23 cellular contexts compared by ENCODE assay signal in the genomic region with DNA sequence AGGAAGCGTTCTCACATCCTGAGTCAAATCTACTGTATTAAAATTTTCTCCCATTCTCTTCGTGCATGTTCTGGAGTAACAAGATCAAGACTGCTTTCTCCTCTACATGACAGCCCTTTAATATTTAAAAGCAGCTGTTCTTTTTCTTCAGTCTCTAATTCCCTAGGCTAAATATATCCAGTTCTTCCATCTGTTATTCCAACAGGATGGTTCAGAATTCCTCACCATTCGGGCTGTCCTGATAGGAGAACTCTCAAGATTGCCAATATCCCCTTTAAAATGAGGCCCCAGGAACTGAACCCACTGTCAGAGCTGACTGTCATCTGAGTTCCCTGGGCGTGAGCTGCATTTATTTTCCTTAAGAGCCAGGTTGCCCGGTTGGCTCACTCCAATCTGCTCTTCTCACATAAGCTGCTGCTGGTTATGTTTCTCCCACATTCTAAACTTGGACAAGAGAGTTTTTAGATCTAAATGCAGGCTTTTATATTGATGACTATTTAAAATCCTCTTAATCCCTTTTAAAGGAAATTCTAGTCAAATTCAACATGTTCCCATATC.
"Had no signal": no experiment of that assay in that cellular context is flagged by ENCODE, and none has a peak within 500 bp of the region (broad histone marks: within the 10 kb centered on the region; RNA-seq: fewer than 3 reads in every experiment).

No MANE protein-coding gene starts in this region.

- H3K4me3 Mint-ChIP-seq: activated B cell treated with CpG ODN at 0.5 μM for 24 hours; activated CD4-positive, alpha-beta memory T cell treated with anti-CD3 and anti-CD28 coated beads for 36 hours; activated CD4-positive, alpha-beta T cell treated with anti-CD3 and anti-CD28 coated beads, Interleukin-2, amount 10 ng/mL, durations not matched to agents 7 days and 5 days; activated naive CD8-positive, alpha-beta T cell treated with anti-CD3 and anti-CD28 coated beads, Interleukin-2, amount 50 U/mL, for 24 hours; activated T-cell treated with anti-CD3 and anti-CD28 coated beads, Interleukin-2, amount 50 U/mL, for 4 hours; central memory CD8-positive, alpha-beta T cell; T-helper 17 cell had no signal

- ATAC-seq: activated naive CD4-positive, alpha-beta T cell treated with anti-CD3 and anti-CD28 coated beads, Interleukin-2, amount 50 U/mL, for 72 hours; activated naive CD8-positive, alpha-beta T cell treated with anti-CD3 and anti-CD28 coated beads, Interleukin-2, amount 50 U/mL, for 24 hours; activated T-cell treated with anti-CD3 and anti-CD28 coated beads, Interleukin-2, amount 50 U/mL, for 4 hours; body of pancreas; T-helper 17 cell had no signal

- H3K9me3 Mint-ChIP-seq: activated CD4-positive, alpha-beta memory T cell treated with anti-CD3 and anti-CD28 coated beads for 36 hours; activated CD4-positive, alpha-beta T cell treated with anti-CD3 and anti-CD28 coated beads, Interleukin-2, amount 10 ng/mL, durations not matched to agents 7 days and 5 days; activated naive CD4-positive, alpha-beta T cell treated with anti-CD3 and anti-CD28 coated beads, Interleukin-2, amount 50 U/mL, for 72 hours; activated naive CD8-positive, alpha-beta T cell treated with anti-CD3 and anti-CD28 coated beads, Interleukin-2, amount 50 U/mL, for 24 hours; activated T-cell treated with anti-CD3 and anti-CD28 coated beads, Interleukin-2, amount 50 U/mL, for 4 hours; central memory CD8-positive, alpha-beta T cell had no signal

- H3K27me3 Mint-ChIP-seq: activated CD4-positive, alpha-beta T cell treated with anti-CD3 and anti-CD28 coated beads, Interleukin-2, amount 10 ng/mL, durations not matched to agents 7 days and 5 days; activated naive CD8-positive, alpha-beta T cell treated with anti-CD3 and anti-CD28 coated beads, Interleukin-2, amount 50 U/mL, for 24 hours had no signal

- H2AFZ ChIP-seq: PC-9 had no signal

- H3K9me3 ChIP-seq: ascending aorta, body of pancreas had no signal

- DNase-seq: activated B cell treated with CpG ODN at 0.5 μM for 24 hours; activated CD4-positive, alpha-beta memory T cell treated with anti-CD3 and anti-CD28 coated beads for 36 hours; activated CD4-positive, alpha-beta T cell treated with anti-CD3 and anti-CD28 coated beads, Interleukin-2, amount 10 ng/mL, durations not matched to agents 7 days and 5 days; activated CD8-positive, alpha-beta memory T cell treated with anti-CD3 and anti-CD28 coated beads for 24 hours; activated effector memory CD4-positive, alpha-beta T cell treated with anti-CD3 and anti-CD28 coated beads, Interleukin-2, amount 50 U/mL, for 16 hours; activated naive CD4-positive, alpha-beta T cell treated with Interleukin-2 at 50 U/mL for 16 hours; activated naive CD8-positive, alpha-beta T cell treated with anti-CD3 and anti-CD28 coated beads, Interleukin-2, amount 50 U/mL, for 24 hours; activated T-cell treated with anti-CD3 and anti-CD28 coated beads, Interleukin-2, amount 50 U/mL, for 4 hours; amniotic stem cell; body of pancreas; KG1; NCI-H2029 treated with DMSO at 0.1 percent for 48 hours; NCI-H2227 treated with DMSO at 0.1 percent for 48 hours; NCI-H446 treated with DMSO at 0.1 percent for 48 hours; NCI-H526 treated with DMSO at 0.1 percent for 48 hours; PC-9; SHP77 treated with DMSO at 0.1 percent for 48 hours; T-helper 17 cell; T-helper 9 cell had no signal

- H3K4me1 ChIP-seq: ascending aorta, body of pancreas had no signal

- H3K36me3 ChIP-seq: ascending aorta had no signal

- H3K27ac Mint-ChIP-seq: activated B cell treated with CpG ODN at 0.5 μM for 24 hours; activated CD4-positive, alpha-beta memory T cell treated with anti-CD3 and anti-CD28 coated beads for 36 hours; activated CD4-positive, alpha-beta T cell treated with anti-CD3 and anti-CD28 coated beads, Interleukin-2, amount 10 ng/mL, durations not matched to agents 7 days and 5 days; activated naive CD4-positive, alpha-beta T cell treated with anti-CD3 and anti-CD28 coated beads, Interleukin-2, amount 50 U/mL, for 72 hours; activated naive CD8-positive, alpha-beta T cell treated with anti-CD3 and anti-CD28 coated beads, Interleukin-2, amount 50 U/mL, for 24 hours; IgD-negative memory B cell; T-helper 17 cell had no signal

- H3K4me1 Mint-ChIP-seq: activated B cell treated with CpG ODN at 0.5 μM for 24 hours; activated CD4-positive, alpha-beta T cell treated with anti-CD3 and anti-CD28 coated beads, Interleukin-2, amount 10 ng/mL, durations not matched to agents 7 days and 5 days; activated naive CD8-positive, alpha-beta T cell treated with anti-CD3 and anti-CD28 coated beads, Interleukin-2, amount 50 U/mL, for 24 hours; central memory CD8-positive, alpha-beta T cell; IgD-negative memory B cell; T-helper 17 cell had no signal

- H3K4me3 ChIP-seq: ascending aorta, body of pancreas, PC-9 had no signal

- H3K27me3 ChIP-seq: ascending aorta, body of pancreas had no signal

- H3K4me2 ChIP-seq: PC-9 had no signal

- H3K27ac ChIP-seq: ascending aorta, body of pancreas, PC-9 had no signal

- H3K36me3 Mint-ChIP-seq: activated CD4-positive, alpha-beta memory T cell treated with anti-CD3 and anti-CD28 coated beads for 36 hours; activated naive CD4-positive, alpha-beta T cell treated with anti-CD3 and anti-CD28 coated beads, Interleukin-2, amount 50 U/mL, for 72 hours had no signal
